12 cellular contexts compared by ENCODE assay signal in the genomic region with DNA sequence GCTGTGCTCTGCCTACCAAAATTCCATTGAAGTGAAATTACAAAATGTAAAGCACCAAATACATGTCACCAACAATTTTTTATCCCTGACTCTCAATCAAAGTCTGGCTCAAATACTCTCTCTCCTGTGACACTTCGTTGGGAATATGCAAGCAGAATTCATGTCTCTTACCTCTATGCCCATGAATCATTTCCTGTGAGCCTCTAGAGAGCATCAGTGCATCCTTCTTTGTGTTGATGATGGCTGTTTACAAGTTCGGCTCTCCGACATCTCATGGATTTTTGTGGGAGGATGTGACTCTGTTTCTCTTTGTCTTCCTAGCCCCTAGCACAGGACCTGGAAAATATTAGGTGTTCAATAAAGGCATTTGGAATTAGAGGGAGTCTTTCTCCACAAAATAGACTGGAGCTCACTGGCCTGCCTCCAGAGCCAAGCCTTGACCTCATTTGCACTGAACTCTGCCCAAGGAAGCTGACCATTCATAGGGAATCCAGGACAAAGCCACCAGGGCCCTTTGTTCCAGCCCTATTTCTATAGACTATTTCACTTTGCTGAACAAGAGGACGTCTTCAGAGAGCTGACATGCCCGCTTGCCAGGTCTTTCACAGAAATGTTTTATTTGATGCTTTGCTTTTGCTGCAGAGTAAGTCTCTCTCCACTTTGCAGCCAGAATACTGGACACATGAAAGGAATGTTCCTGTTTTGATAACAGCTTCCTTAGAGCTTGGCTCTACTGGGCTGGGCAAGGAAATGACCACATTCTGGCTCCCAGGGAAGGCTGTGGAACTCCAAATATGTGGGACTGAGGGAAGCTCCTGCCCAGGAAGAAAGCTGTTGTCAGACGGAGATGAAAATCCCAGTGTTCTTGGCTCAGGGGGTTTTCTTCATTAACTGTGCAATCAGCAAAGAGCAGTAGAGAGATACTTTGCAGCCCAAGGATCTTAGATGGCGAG.
DNase-seq lines count a peak whose midpoint lies in the region; ATAC-seq and TF ChIP-seq lines count a peak whose summit lies in the region.
"Had no signal": no experiment of that assay in that cellular context is flagged by ENCODE, and none has a peak within 500 bp of the region (broad histone marks: within the 10 kb centered on the region; RNA-seq: fewer than 3 reads in every experiment).

No MANE protein-coding gene starts in this region.

- no peaks in the 10 kb centered on the region for H3K36me3 ChIP-seq in lung (ENCODE audit: control insufficient read depth in 2 of 2, insufficient read depth in 2 of 2, low read length in 2 of 2)
- H3K36me3 ChIP-seq: BLaER1 had no signal

- peaks cover 0 to 2% of the 10 kb centered on the region in 2 donors for H3K9me3 ChIP-seq in lung (ENCODE audit: control insufficient read depth in 2 of 2, insufficient read depth in 1 of 2, low read length in 1 of 2)
- H3K9me3 ChIP-seq: BLaER1 had no signal

- ATAC-seq in lung (ENCODE audit: insufficient read depth, low FRiP score) (peak; percentile 41), HG03159 (IDR thresholded peaks at IDR 0.05; ENCODE audit: unreplicated experiment) (no peak), GM18511 (IDR thresholded peaks at IDR 0.05; ENCODE audit: unreplicated experiment) (no peak)

- H3K4me3 ChIP-seq in lung, result no peak overlapping the region
- H3K4me3 ChIP-seq: BLaER1 had no signal

- H3K27ac ChIP-seq in lung (ENCODE audit: low read depth in 1 of 2, low read length in 1 of 2), result peak overlapping the region in 1 of 2 donors; percentile 56
- H3K27ac ChIP-seq: BLaER1 had no signal

- H3K4me1 ChIP-seq in lung (ENCODE audit: control insufficient read depth in 2 of 2, insufficient read depth in 2 of 2, low read length in 2 of 2), result peaks cover 0 to 1% of the 10 kb centered on the region in 2 donors
- H3K4me1 ChIP-seq: BLaER1 had no signal

- WGBS in lung, 2 donors, result 54 to 73% methylated on average over 7 of the region's 7 CpGs

- H3K27me3 ChIP-seq in lung (ENCODE audit: control insufficient read depth, insufficient read depth), result no peaks in the 10 kb centered on the region
- H3K27me3 ChIP-seq: BLaER1 had no signal

- peak; percentile 94 for DNase-seq in A172 (ENCODE audit: low spot score)
- peak; percentile 64 for DNase-seq in LHCN-M2 (ENCODE audit: low read depth)
- DNase-seq in epidermal melanocyte (ENCODE audit: insufficient read length, low spot score), result peak; percentile 59
- no peak for DNase-seq in lung (ENCODE audit: low spot score)
- no peak for DNase-seq in SKM-1 (lab: John Stamatoyannopoulos, UW; ENCODE audit: unreplicated experiment)
- DNase-seq in NCI-H1417 treated with DMSO at 0.1 percent for 48 hours (lab: John Stamatoyannopoulos, UW), result no peak
- DNase-seq: activated CD4-positive, CD25-positive, alpha-beta regulatory T cell treated with anti-CD3 and anti-CD28 coated beads, Interleukin-2, amount 50 U/mL, for 72 hours; NCI-H1092 treated with DMSO at 0.1 percent for 48 hours; retina had no signal

- no peak for TF ChIP-seq CTCF in lung (IDR thresholded peaks at IDR 0.05; ENCODE audit: control extremely low read depth, extremely low read depth)

Comparison
In these comparisons a context has a peak if more than half of its experiments do, and no peak if none do; other contexts are left out.
1. DNase-seq: peak in A172 (single experiment), LHCN-M2 (single experiment) and epidermal melanocyte (single experiment); none in lung (single experiment), SKM-1 (single experiment) and NCI-H1417 treated with DMSO at 0.1 percent for 48 hours (single experiment).